Comparison of ENCODE assay signal across 17 cellular contexts in genomic region chr19:870314-870713, GRCh38. TPM values are rescaled to one million over a fixed set of nuclear protein-coding genes. Genes with fewer than 3 reads are reported as not detected.
A peak's percentile ranks its signal among the peaks of the same experiment; 100 is the strongest.
DNase-seq lines count a peak whose midpoint lies in the region; ATAC-seq and TF ChIP-seq lines count a peak whose summit lies in the region.
"Had no signal": no experiment of that assay in that cellular context is flagged by ENCODE, and none has a peak within 500 bp of the region (broad histone marks: within the 10 kb centered on the region; RNA-seq: fewer than 3 reads in every experiment).

No MANE protein-coding gene starts in this region.

- POLR2A ChIA-PET in Caco-2 (lab: Charles Lee) (no interaction called here), RWPE1 (lab: Yijun Ruan, JAX; ENCODE audit: low non-redundant PET) (no interaction called here)

- peaks cover 79% of the 10 kb centered on the region for H3K36me3 Mint-ChIP-seq in Caco-2 (ENCODE audit: insufficient read depth, unreplicated experiment)
- peaks cover 39% of the 10 kb centered on the region for H3K36me3 Mint-ChIP-seq in stimulated activated memory B cell treated with anti-CD40 and anti-IgM and Interleukin-4, amounts not matched to agents 10 μg/mL and 1 μg/mL and 100 μg/mL, for 72 hours

- H3K4me1 ChIP-seq in Caco-2, result no peaks in the 10 kb centered on the region; the same call in 1 of the 2 replicates
- H3K4me1 ChIP-seq in fibroblast of lung (ENCODE audit: control insufficient read depth, extremely low read depth, insufficient read depth, low read length), result peaks cover 11% of the 10 kb centered on the region

- BruUV-seq in Caco-2 (replicated peaks; lab: Mats Ljungman, UMichigan), result no TSS peak

- H3K4me3 Mint-ChIP-seq in Caco-2 (ENCODE audit: unreplicated experiment), result peak overlapping the region; percentile 32
- no peak overlapping the region for H3K4me3 Mint-ChIP-seq in stimulated activated memory B cell treated with anti-CD40 and anti-IgM and Interleukin-4, amounts not matched to agents 10 μg/mL and 1 μg/mL and 100 μg/mL, for 72 hours
- H3K4me3 Mint-ChIP-seq: activated T-helper 17 cell treated with anti-CD3 and anti-CD28 coated beads, Interleukin-2, amount 50 U/mL, for 72 hours had no signal

- CTCF ChIA-PET in Caco-2 (lab: Charles Lee), result no interaction called here
- CTCF ChIA-PET in RWPE1 (lab: Yijun Ruan, JAX), result no interaction called here

- peak overlapping the region; percentile 61 for H3K27ac Mint-ChIP-seq in Caco-2 (ENCODE audit: unreplicated experiment)
- peak overlapping the region; percentile 23 for H3K27ac Mint-ChIP-seq in stimulated activated memory B cell treated with anti-CD40 and anti-IgM and Interleukin-4, amounts not matched to agents 10 μg/mL and 1 μg/mL and 100 μg/mL, for 72 hours
- H3K27ac Mint-ChIP-seq: activated T-helper 17 cell treated with anti-CD3 and anti-CD28 coated beads, Interleukin-2, amount 50 U/mL, for 72 hours had no signal

- H3K9me3 Mint-ChIP-seq in Caco-2 (ENCODE audit: unreplicated experiment), result no peaks in the 10 kb centered on the region
- no peaks in the 10 kb centered on the region for H3K9me3 Mint-ChIP-seq in stimulated activated memory B cell treated with anti-CD40 and anti-IgM and Interleukin-4, amounts not matched to agents 10 μg/mL and 1 μg/mL and 100 μg/mL, for 72 hours
- H3K9me3 Mint-ChIP-seq: activated T-helper 17 cell treated with anti-CD3 and anti-CD28 coated beads, Interleukin-2, amount 50 U/mL, for 72 hours; CD8-positive, alpha-beta memory T cell had no signal

- H3K9me3 ChIP-seq in Caco-2, result no peaks in the 10 kb centered on the region
- H3K9me3 ChIP-seq in fibroblast of lung (ENCODE audit: control insufficient read depth, insufficient read depth, low read depth, low read length), result no peaks in the 10 kb centered on the region
- H3K9me3 ChIP-seq: body of pancreas, suprapubic skin had no signal

- no peaks in the 10 kb centered on the region for H4K20me1 ChIP-seq in fibroblast of lung (ENCODE audit: control insufficient read depth, extremely low read depth, insufficient read depth, low read length)

- H3K9ac ChIP-seq in fibroblast of lung (ENCODE audit: insufficient read depth, low read length), result no peak overlapping the region

- TF ChIP-seq CTCF in Caco-2 (IDR thresholded peaks at IDR 0.05; ENCODE audit: insufficient read depth in 1 of 2, low read depth in 1 of 2, low read length in 1 of 2, severe bottlenecking in 1 of 2, unreplicated experiment in 1 of 2) (no peak), RWPE1 (conservative IDR thresholded peaks at IDR 0.05; ENCODE audit: low read depth) (no peak), fibroblast of lung (conservative IDR thresholded peaks at IDR 0.05 in 1 of 2, IDR thresholded peaks at IDR 0.05 in 1 of 2; ENCODE audit: low read depth in 1 of 2, low read length in 2 of 2) (no peak)

- H2AFZ ChIP-seq in fibroblast of lung (ENCODE audit: low read length), result no peak overlapping the region

- no peaks in the 10 kb centered on the region for H3K4me1 Mint-ChIP-seq in Caco-2 (ENCODE audit: low read depth, unreplicated experiment)
- H3K4me1 Mint-ChIP-seq in stimulated activated memory B cell treated with anti-CD40 and anti-IgM and Interleukin-4, amounts not matched to agents 10 μg/mL and 1 μg/mL and 100 μg/mL, for 72 hours, result peaks cover 24% of the 10 kb centered on the region

- DNase-seq in Caco-2, result no peak
- no peak for DNase-seq in RWPE1 (ENCODE audit: low spot score)
- no peak for DNase-seq in fibroblast of lung (ENCODE audit: low read depth in 2 of 2)
- no peak for DNase-seq in NCI-H2171 treated with DMSO at 0.1 percent for 48 hours (lab: John Stamatoyannopoulos, UW)
- DNase-seq in Ammon's horn (ENCODE audit: low spot score), result no peak
- no peak for DNase-seq in DMS 273 (lab: John Stamatoyannopoulos, UW; ENCODE audit: unreplicated experiment)
- DNase-seq: activated CD4-positive, alpha-beta T cell treated with anti-CD3 and anti-CD28 coated beads for 4 hours; CD8-positive, alpha-beta memory T cell; effector CD8-positive, alpha-beta T cell; NCI-H510A treated with DMSO at 0.1 percent for 48 hours; occipital lobe had no signal

- intact Hi-C loops in Caco-2 (cut with micrococcal nuclease; ENCODE audit: unreplicated experiment), result no loop called here

- H3K4me2 ChIP-seq in fibroblast of lung (ENCODE audit: extremely low read depth, insufficient read depth, low read length), result no peak overlapping the region

- H3K27me3 ChIP-seq in Caco-2 (replicated peaks; ENCODE audit: control insufficient read depth, insufficient read depth, low read length) (no peaks in the 10 kb centered on the region), fibroblast of lung (ENCODE audit: control insufficient read depth, insufficient read depth, low read length) (no peaks in the 10 kb centered on the region)
- H3K27me3 ChIP-seq: body of pancreas, suprapubic skin had no signal

- H3K27ac ChIP-seq in RWPE1, result peak overlapping the region; percentile 92
- peak overlapping the region; percentile 84 for H3K27ac ChIP-seq in fibroblast of lung (ENCODE audit: insufficient read depth, low read length)

- H3K36me3 ChIP-seq in Caco-2 (ENCODE audit: control insufficient read depth, insufficient read depth, low read length) (peaks cover 8% of the 10 kb centered on the region), fibroblast of lung (ENCODE audit: control insufficient read depth, insufficient read depth, low read length) (peaks cover 23% of the 10 kb centered on the region)

- no peaks in the 10 kb centered on the region for H3K27me3 Mint-ChIP-seq in Caco-2 (ENCODE audit: insufficient read depth, unreplicated experiment)
- H3K27me3 Mint-ChIP-seq in stimulated activated memory B cell treated with anti-CD40 and anti-IgM and Interleukin-4, amounts not matched to agents 10 μg/mL and 1 μg/mL and 100 μg/mL, for 72 hours, result no peaks in the 10 kb centered on the region
- H3K27me3 Mint-ChIP-seq: activated T-helper 17 cell treated with anti-CD3 and anti-CD28 coated beads, Interleukin-2, amount 50 U/mL, for 72 hours had no signal

- H3K79me2 ChIP-seq in fibroblast of lung (ENCODE audit: control insufficient read depth, insufficient read depth, low read length), result no peaks in the 10 kb centered on the region

- ATAC-seq in stimulated activated memory B cell treated with anti-CD40 and anti-IgM and Interleukin-4, amounts not matched to agents 10 μg/mL and 1 μg/mL and 100 μg/mL, for 72 hours, result no peak
- ATAC-seq: activated T-helper 17 cell treated with anti-CD3 and anti-CD28 coated beads, Interleukin-2, amount 50 U/mL, for 72 hours; Panc1 had no signal

- H3K4me3 ChIP-seq in Caco-2 (ENCODE audit: low read depth, low read length) (no peak overlapping the region), fibroblast of lung (replicated peaks in 1 of 4; ENCODE audit: control extremely low read depth in 1 of 4, insufficient read depth in 1 of 4, low read depth in 3 of 4, low read length in 4 of 4) (no peak overlapping the region)
- H3K4me3 ChIP-seq: body of pancreas, suprapubic skin had no signal

RNA-seq across cellular contexts. Expression of gene CFD, which starts 10.8 kb away (rescaled TPM):
- total RNA-seq in Caco-2 (2022) (4.4 and 6.1 TPM in 2 replicates), fibroblast of lung (18.8 and 206 TPM in 2 replicates)
- 1.00 and 3.3 TPM in 2 replicates for polyA plus RNA-seq in fibroblast of lung
- polyA plus RNA-seq in fibroblast of lung (2012), result 3.2 and 13.7 TPM in 2 replicates
- 0.59 and 0.78 TPM in 2 replicates for polyA minus RNA-seq in fibroblast of lung (ENCODE audit: low replicate concordance)

RNA-seq across cellular contexts. Expression of gene ELANE, which starts 18.2 kb away (rescaled TPM):
- not detected in 2 replicates for total RNA-seq in Caco-2 (2022)
- total RNA-seq in fibroblast of lung, result 0.51 and 0.66 TPM in 2 replicates
- 0.07 and 0.48 TPM in 2 replicates for polyA plus RNA-seq in fibroblast of lung
- polyA plus RNA-seq in fibroblast of lung (2012), result 0.25 and 0.78 TPM in 2 replicates
- polyA minus RNA-seq in fibroblast of lung (ENCODE audit: low replicate concordance), result not detected in 2 replicates
- total RNA-seq: activated T-helper 17 cell treated with anti-CD3 and anti-CD28 coated beads, Interleukin-2, amount 50 U/mL, for 72 hours; body of pancreas; CD8-positive, alpha-beta memory T cell; lung microvascular endothelial cell; occipital lobe had no signal
- polyA plus RNA-seq: CD8-positive, alpha-beta memory T cell had no signal

RNA-seq across cellular contexts. Expression of gene MED16, which starts 22.7 kb away (rescaled TPM):
- 64.3 and 69.1 TPM in 2 replicates for total RNA-seq in Caco-2 (2022)
- total RNA-seq in fibroblast of lung, result 24.4 and 35.0 TPM in 2 replicates
- 19.3 and 26.2 TPM in 2 replicates for polyA plus RNA-seq in fibroblast of lung
- 45.7 and 61.2 TPM in 2 replicates for polyA plus RNA-seq in fibroblast of lung (2012)
- polyA minus RNA-seq in fibroblast of lung (ENCODE audit: low replicate concordance), result 39.8 and 51.4 TPM in 2 replicates

RNA-seq across cellular contexts. Expression of gene RNU6-9, which starts 23.0 kb away (rescaled TPM):
- total RNA-seq in Caco-2 (2022) (not detected in 2 replicates), fibroblast of lung (not detected in 2 replicates)
- polyA plus RNA-seq in fibroblast of lung, result not detected in 2 replicates
- not detected in 2 replicates for polyA plus RNA-seq in fibroblast of lung (2012)
- polyA minus RNA-seq in fibroblast of lung (ENCODE audit: low replicate concordance), result not detected in 2 replicates
- total RNA-seq: activated T-helper 17 cell treated with anti-CD3 and anti-CD28 coated beads, Interleukin-2, amount 50 U/mL, for 72 hours; body of pancreas; CD8-positive, alpha-beta memory T cell; lung microvascular endothelial cell; occipital lobe; suprapubic skin had no signal
- polyA plus RNA-seq: CD8-positive, alpha-beta memory T cell had no signal

RNA-seq across cellular contexts. Expression of gene PRTN3, which starts 29.5 kb away (rescaled TPM):
- total RNA-seq in Caco-2 (2022), result 0.29 TPM in 1 of 2 replicates, not detected in the other
- total RNA-seq in fibroblast of lung, result not detected in 2 replicates
- polyA plus RNA-seq in fibroblast of lung, result not detected in 2 replicates
- polyA plus RNA-seq in fibroblast of lung (2012), result not detected in 2 replicates
- polyA minus RNA-seq in fibroblast of lung (ENCODE audit: low replicate concordance), result not detected in 2 replicates
- total RNA-seq: activated T-helper 17 cell treated with anti-CD3 and anti-CD28 coated beads, Interleukin-2, amount 50 U/mL, for 72 hours; CD8-positive, alpha-beta memory T cell; lung microvascular endothelial cell; occipital lobe; suprapubic skin had no signal
- polyA plus RNA-seq: CD8-positive, alpha-beta memory T cell had no signal
